In genomic region chr12:33566403-33566802, GRCh38 we compare ENCODE assay signal across 8 cellular contexts.
"Had no signal": no experiment of that assay in that cellular context is flagged by ENCODE, and none has a peak within 500 bp of the region (broad histone marks: within the 10 kb centered on the region; RNA-seq: fewer than 3 reads in every experiment).

No MANE protein-coding gene starts in this region.

- FAIRE-seq: G401.6, GM12878, GM12891, GM12892, GM18507, GM19239 had no signal

- DNase-seq: GDM1, GF-D8 had no signal

- H3K4me3 ChIP-seq: GM12878 had no signal

- ATAC-seq: GM12878 had no signal
